1 cellular context compared by ENCODE assay signal in genomic region chr17:193841-194806, GRCh38.
A peak's percentile ranks its signal among the peaks of the same experiment; 100 is the strongest.
TF ChIP-seq lines count a peak whose summit lies in the region.

No MANE protein-coding gene starts in this region.

TF ChIP-seq in HepG2, 621 proteins besides CTCF, POLR2A, EP300 and RAD21 (continued from another document and continues in another):
- TF ChIP-seq, protein P1, sequence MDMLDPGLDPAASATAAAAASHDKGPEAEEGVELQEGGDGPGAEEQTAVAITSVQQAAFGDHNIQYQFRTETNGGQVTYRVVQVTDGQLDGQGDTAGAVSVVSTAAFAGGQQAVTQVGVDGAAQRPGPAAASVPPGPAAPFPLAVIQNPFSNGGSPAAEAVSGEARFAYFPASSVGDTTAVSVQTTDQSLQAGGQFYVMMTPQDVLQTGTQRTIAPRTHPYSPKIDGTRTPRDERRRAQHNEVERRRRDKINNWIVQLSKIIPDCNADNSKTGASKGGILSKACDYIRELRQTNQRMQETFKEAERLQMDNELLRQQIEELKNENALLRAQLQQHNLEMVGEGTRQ (IDR thresholded peaks at IDR 0.05; ENCODE audit: low read depth, low read length): no peak
- TF ChIP-seq, protein P1 (CRISPR knock-in tag; IDR thresholded peaks at IDR 0.05; ENCODE audit: borderline replicate concordance): no peak
- TF ChIP-seq, protein P2, sequence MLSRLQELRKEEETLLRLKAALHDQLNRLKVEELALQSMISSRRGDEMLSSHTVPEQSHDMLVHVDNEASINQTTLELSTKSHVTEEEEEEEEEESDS (CRISPR knock-in tag; IDR thresholded peaks at IDR 0.05; ENCODE audit: borderline replicate concordance): no peak
- TF ChIP-seq ZNF382 (CRISPR knock-in tag; IDR thresholded peaks at IDR 0.05; ENCODE audit: borderline replicate concordance) (no peak), ATF7 (IDR thresholded peaks at IDR 0.05) (no peak), ATF7 (CRISPR knock-in tag; IDR thresholded peaks at IDR 0.05) (no peak), ZFP37 (CRISPR knock-in tag; IDR thresholded peaks at IDR 0.05; ENCODE audit: borderline replicate concordance) (no peak), ZNF484 (CRISPR knock-in tag; IDR thresholded peaks at IDR 0.05; ENCODE audit: borderline replicate concordance, low read depth) (no peak), HNRNPUL1 (IDR thresholded peaks at IDR 0.05; ENCODE audit: low read depth, low read length) (no peak), SYNCRIP (IDR thresholded peaks at IDR 0.05; ENCODE audit: insufficient read depth, low read depth, low read length) (no peak), MYPOP (CRISPR knock-in tag; IDR thresholded peaks at IDR 0.05) (no peak), TARDBP (CRISPR knock-in tag; IDR thresholded peaks at IDR 0.05) (peak; percentile 55; the same call in 1 of the 2 replicates), FOSL2 (CRISPR knock-in tag; IDR thresholded peaks at IDR 0.05) (no peak; the same call in 1 of the 2 replicates), SIX1 (CRISPR knock-in tag; IDR thresholded peaks at IDR 0.05; ENCODE audit: borderline replicate concordance) (no peak), RXRA (CRISPR knock-in tag; IDR thresholded peaks at IDR 0.05) (0 out of 2 replicates have a peak, but pooled peaks have one; percentile 2), KDM5B (CRISPR knock-in tag; IDR thresholded peaks at IDR 0.05; ENCODE audit: borderline replicate concordance) (peak; percentile 61; the same call in 1 of the 2 replicates), MIER2 (CRISPR knock-in tag; IDR thresholded peaks at IDR 0.05) (no peak), ZNF225 (CRISPR knock-in tag; IDR thresholded peaks at IDR 0.05) (no peak), ZNF747 (CRISPR knock-in tag; IDR thresholded peaks at IDR 0.05; ENCODE audit: borderline replicate concordance) (no peak), MTA3 (CRISPR knock-in tag; IDR thresholded peaks at IDR 0.05) (no peak), ZBTB26 (CRISPR knock-in tag; IDR thresholded peaks at IDR 0.05; ENCODE audit: borderline replicate concordance) (peak; percentile 80), ZNF234 (CRISPR knock-in tag; conservative IDR thresholded peaks at IDR 0.05) (no peak), NR2F6 (IDR thresholded peaks at IDR 0.05) (no peak), NR2F6 (CRISPR knock-in tag; IDR thresholded peaks at IDR 0.05) (no peak), ZBTB8A (CRISPR knock-in tag; IDR thresholded peaks at IDR 0.05; ENCODE audit: borderline replicate concordance, low read depth) (no peak), ZNF556 (CRISPR knock-in tag; IDR thresholded peaks at IDR 0.05; ENCODE audit: borderline replicate concordance) (0 out of 2 replicates have a peak, but pooled peaks have one; percentile 66), ZNF496 (CRISPR knock-in tag; IDR thresholded peaks at IDR 0.05; ENCODE audit: insufficient replicate concordance) (no peak), ZNF780A (CRISPR knock-in tag; IDR thresholded peaks at IDR 0.05) (no peak), ZBTB43 (CRISPR knock-in tag; conservative IDR thresholded peaks at IDR 0.05) (no peak), ZNF383 (CRISPR knock-in tag; IDR thresholded peaks at IDR 0.05; ENCODE audit: borderline replicate concordance) (no peak), IRF2 (CRISPR knock-in tag; IDR thresholded peaks at IDR 0.05) (0 out of 2 replicates have a peak, but pooled peaks have one; percentile 21), DNMT3B (CRISPR knock-in tag; conservative IDR thresholded peaks at IDR 0.05) (no peak), ZNF326 (CRISPR knock-in tag; IDR thresholded peaks at IDR 0.05; ENCODE audit: borderline replicate concordance) (no peak), WIZ (CRISPR knock-in tag; IDR thresholded peaks at IDR 0.05) (no peak), GTF2F1 (IDR thresholded peaks at IDR 0.05; ENCODE audit: low read length) (no peak), TP53 (CRISPR knock-in tag; conservative IDR thresholded peaks at IDR 0.05) (no peak), GPBP1L1 (CRISPR knock-in tag; IDR thresholded peaks at IDR 0.05) (no peak), XBP1 (CRISPR knock-in tag; IDR thresholded peaks at IDR 0.05) (no peak), ZNF549 (CRISPR knock-in tag; IDR thresholded peaks at IDR 0.05) (no peak), MAFF (IDR thresholded peaks at IDR 0.05; ENCODE audit: low read depth, low read length) (no peak), PRDM15 (CRISPR knock-in tag; IDR thresholded peaks at IDR 0.05) (no peak), NR3C1 (CRISPR knock-in tag; IDR thresholded peaks at IDR 0.05) (no peak), ZNF367 (CRISPR knock-in tag; IDR thresholded peaks at IDR 0.05; ENCODE audit: borderline replicate concordance) (no peak), CHCHD3 (CRISPR knock-in tag; IDR thresholded peaks at IDR 0.05) (no peak), CBFB (CRISPR knock-in tag; IDR thresholded peaks at IDR 0.05) (no peak), ZBTB21 (CRISPR knock-in tag; IDR thresholded peaks at IDR 0.05) (no peak), GLMP (CRISPR knock-in tag; IDR thresholded peaks at IDR 0.05; ENCODE audit: borderline replicate concordance) (no peak), MBD4 (IDR thresholded peaks at IDR 0.05; ENCODE audit: borderline replicate concordance, low read length) (no peak), SPEN (CRISPR knock-in tag; IDR thresholded peaks at IDR 0.05; ENCODE audit: low read depth) (peak; percentile 73)
- TF ChIP-seq, protein P3, sequence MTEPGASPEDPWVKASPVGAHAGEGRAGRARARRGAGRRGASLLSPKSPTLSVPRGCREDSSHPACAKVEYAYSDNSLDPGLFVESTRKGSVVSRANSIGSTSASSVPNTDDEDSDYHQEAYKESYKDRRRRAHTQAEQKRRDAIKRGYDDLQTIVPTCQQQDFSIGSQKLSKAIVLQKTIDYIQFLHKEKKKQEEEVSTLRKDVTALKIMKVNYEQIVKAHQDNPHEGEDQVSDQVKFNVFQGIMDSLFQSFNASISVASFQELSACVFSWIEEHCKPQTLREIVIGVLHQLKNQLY (CRISPR knock-in tag; IDR thresholded peaks at IDR 0.05): no peak
- TF ChIP-seq, protein P4, sequence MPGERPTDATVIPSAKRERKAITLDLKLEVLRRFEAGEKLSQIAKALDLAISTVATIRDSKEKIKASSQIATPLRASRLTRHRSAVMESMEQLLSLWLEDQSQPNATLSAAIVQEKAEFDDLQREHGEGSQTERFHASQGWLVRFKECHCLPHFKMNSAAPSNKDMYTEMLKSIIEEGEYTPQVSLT (CRISPR knock-in tag; IDR thresholded peaks at IDR 0.05; ENCODE audit: borderline replicate concordance, low read depth): no peak
- TF ChIP-seq, protein P5, sequence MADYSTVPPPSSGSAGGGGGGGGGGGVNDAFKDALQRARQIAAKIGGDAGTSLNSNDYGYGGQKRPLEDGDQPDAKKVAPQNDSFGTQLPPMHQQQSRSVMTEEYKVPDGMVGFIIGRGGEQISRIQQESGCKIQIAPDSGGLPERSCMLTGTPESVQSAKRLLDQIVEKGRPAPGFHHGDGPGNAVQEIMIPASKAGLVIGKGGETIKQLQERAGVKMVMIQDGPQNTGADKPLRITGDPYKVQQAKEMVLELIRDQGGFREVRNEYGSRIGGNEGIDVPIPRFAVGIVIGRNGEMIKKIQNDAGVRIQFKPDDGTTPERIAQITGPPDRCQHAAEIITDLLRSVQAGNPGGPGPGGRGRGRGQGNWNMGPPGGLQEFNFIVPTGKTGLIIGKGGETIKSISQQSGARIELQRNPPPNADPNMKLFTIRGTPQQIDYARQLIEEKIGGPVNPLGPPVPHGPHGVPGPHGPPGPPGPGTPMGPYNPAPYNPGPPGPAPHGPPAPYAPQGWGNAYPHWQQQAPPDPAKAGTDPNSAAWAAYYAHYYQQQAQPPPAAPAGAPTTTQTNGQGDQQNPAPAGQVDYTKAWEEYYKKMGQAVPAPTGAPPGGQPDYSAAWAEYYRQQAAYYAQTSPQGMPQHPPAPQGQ (CRISPR knock-in tag; IDR thresholded peaks at IDR 0.05; ENCODE audit: borderline replicate concordance): no peak
- TF ChIP-seq, protein P6, sequence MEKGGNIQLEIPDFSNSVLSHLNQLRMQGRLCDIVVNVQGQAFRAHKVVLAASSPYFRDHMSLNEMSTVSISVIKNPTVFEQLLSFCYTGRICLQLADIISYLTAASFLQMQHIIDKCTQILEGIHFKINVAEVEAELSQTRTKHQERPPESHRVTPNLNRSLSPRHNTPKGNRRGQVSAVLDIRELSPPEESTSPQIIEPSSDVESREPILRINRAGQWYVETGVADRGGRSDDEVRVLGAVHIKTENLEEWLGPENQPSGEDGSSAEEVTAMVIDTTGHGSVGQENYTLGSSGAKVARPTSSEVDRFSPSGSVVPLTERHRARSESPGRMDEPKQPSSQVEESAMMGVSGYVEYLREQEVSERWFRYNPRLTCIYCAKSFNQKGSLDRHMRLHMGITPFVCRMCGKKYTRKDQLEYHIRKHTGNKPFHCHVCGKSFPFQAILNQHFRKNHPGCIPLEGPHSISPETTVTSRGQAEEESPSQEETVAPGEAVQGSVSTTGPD (CRISPR knock-in tag; IDR thresholded peaks at IDR 0.05): no peak
